In genomic region chr22:36610056-36610455, GRCh38 we compare ENCODE assay signal across 1 cellular context.
A peak's percentile ranks its signal among the peaks of the same experiment; 100 is the strongest.
TF ChIP-seq lines count a peak whose summit lies in the region.

No MANE protein-coding gene starts in this region.

TF ChIP-seq in WTC11, 78 proteins besides CTCF, POLR2A, EP300 and RAD21 (continued from another document):
- no peak for TF ChIP-seq JUN (CRISPR knock-in tag; IDR thresholded peaks at IDR 0.05)
- TF ChIP-seq ZBTB43 (CRISPR knock-in tag; IDR thresholded peaks at IDR 0.05): peak; percentile 77; the same call in 1 of the 2 replicates
- peak; percentile 85; the same call in 1 of the 2 replicates for TF ChIP-seq CBFB (CRISPR knock-in tag; IDR thresholded peaks at IDR 0.05; ENCODE audit: low read depth)
- TF ChIP-seq NR1H2 (CRISPR knock-in tag; IDR thresholded peaks at IDR 0.05): 0 out of 2 replicates have a peak, but pooled peaks have one; percentile 6
- TF ChIP-seq ZNF425 (CRISPR knock-in tag; conservative IDR thresholded peaks at IDR 0.05): no peak
- no peak for TF ChIP-seq ZNF416 (CRISPR knock-in tag; IDR thresholded peaks at IDR 0.05)
- no peak for TF ChIP-seq ATF1 (CRISPR knock-in tag; IDR thresholded peaks at IDR 0.05)
- TF ChIP-seq ZNF512 (CRISPR knock-in tag; IDR thresholded peaks at IDR 0.05; ENCODE audit: borderline replicate concordance): no peak
- TF ChIP-seq ZSCAN18 (CRISPR knock-in tag; IDR thresholded peaks at IDR 0.05): no peak
- 0 out of 2 replicates have a peak, but pooled peaks have one; percentile 41 for TF ChIP-seq USF1 (CRISPR knock-in tag; IDR thresholded peaks at IDR 0.05)
- TF ChIP-seq IRF1 (CRISPR knock-in tag; IDR thresholded peaks at IDR 0.05): no peak
- TF ChIP-seq SMAD4 (CRISPR knock-in tag; IDR thresholded peaks at IDR 0.05): peak; percentile 92
- TF ChIP-seq ZNF532 (CRISPR knock-in tag; IDR thresholded peaks at IDR 0.05; ENCODE audit: borderline replicate concordance): no peak
- TF ChIP-seq SOX15 (CRISPR knock-in tag; IDR thresholded peaks at IDR 0.05): no peak
- TF ChIP-seq SP1 (CRISPR knock-in tag; conservative IDR thresholded peaks at IDR 0.05): no peak
- peak; percentile 94; the same call in 1 of the 2 replicates for TF ChIP-seq STAT6 (CRISPR knock-in tag; conservative IDR thresholded peaks at IDR 0.05; ENCODE audit: low read depth)
- no peak for TF ChIP-seq PRRX2 (CRISPR knock-in tag; IDR thresholded peaks at IDR 0.05)
- no peak for TF ChIP-seq ATF3 (CRISPR knock-in tag; conservative IDR thresholded peaks at IDR 0.05)
- peak; percentile 76; the same call in 1 of the 2 replicates for TF ChIP-seq ARID4B (CRISPR knock-in tag; IDR thresholded peaks at IDR 0.05; ENCODE audit: borderline replicate concordance)
- no peak for TF ChIP-seq SMAD3 (CRISPR knock-in tag; IDR thresholded peaks at IDR 0.05; ENCODE audit: borderline replicate concordance)
- peak; percentile 86; the same call in 1 of the 2 replicates for TF ChIP-seq ZNF232 (CRISPR knock-in tag; IDR thresholded peaks at IDR 0.05)
